9 cellular contexts compared by ENCODE assay signal in genomic region chrX:52867610-52868348, GRCh38. TPM values are rescaled to one million over a fixed set of nuclear protein-coding genes. Genes with fewer than 3 reads are reported as not detected.
"Had no signal": no experiment of that assay in that cellular context is flagged by ENCODE, and none has a peak within 500 bp of the region (broad histone marks: within the 10 kb centered on the region; RNA-seq: fewer than 3 reads in every experiment).

XAGE3 (minus strand) TSS chrX:52868083; CDS start chrX:52867133, 950 bp downstream.

- H3K4me1 ChIP-seq: HAP-1 had no signal

- DNase-seq: GM23248, GOT3, H7, HFFc6, KG1 had no signal

- H3K9ac ChIP-seq: GM23248 had no signal

- H3K36me3 Mint-ChIP-seq: IgD-negative memory B cell had no signal

- H3K4me1 Mint-ChIP-seq: IgD-negative memory B cell had no signal

- H3K9me3 Mint-ChIP-seq: HFFc6, IgD-negative memory B cell had no signal

- H2AFZ ChIP-seq: GM23248 had no signal

- H3K36me3 ChIP-seq: HAP-1 had no signal

- H3K4me3 ChIP-seq: GM23248, HAP-1 had no signal

- H3K27ac Mint-ChIP-seq: HFFc6, IgD-negative memory B cell had no signal

- ATAC-seq: HCT116 had no signal

- H3K9me3 ChIP-seq: HAP-1 had no signal

- H3K27ac ChIP-seq: GM23248 had no signal

- H3K4me3 Mint-ChIP-seq: HFFc6, IgD-negative memory B cell had no signal

RNA-seq across cellular contexts. Expression of gene XAGE3, which starts in this region (rescaled TPM):
- total RNA-seq: GM23248, H7, HFFc6, HT-29 had no signal
- polyA plus RNA-seq: GM23248, IgD-negative memory B cell had no signal
